ENCODE assay signal across 8 cellular contexts in genomic region chr1:25998075-25998761, GRCh38. TPM values are rescaled to one million over a fixed set of nuclear protein-coding genes. Genes with fewer than 3 reads are reported as not detected.
A peak's percentile ranks its signal among the peaks of the same experiment; 100 is the strongest.
DNase-seq lines count a peak whose midpoint lies in the region; ATAC-seq, FAIRE-seq and TF ChIP-seq lines count a peak whose summit lies in the region.

No MANE protein-coding gene starts in this region.

- peaks cover 35% of the 10 kb centered on the region for H3K4me1 ChIP-seq in OCI-LY1 (ENCODE audit: insufficient read depth, low read length, severe bottlenecking)
- H3K4me1 ChIP-seq in mucosa of descending colon (ENCODE audit: low read depth): peaks cover 8% of the 10 kb centered on the region

- H3F3A ChIP-seq in OCI-LY1 (ENCODE audit: insufficient read depth, low read length): no peaks in the 10 kb centered on the region

- H3K36me3 ChIP-seq in OCI-LY1 (ENCODE audit: insufficient read depth, low read length) (no peaks in the 10 kb centered on the region), mucosa of descending colon (ENCODE audit: low read depth) (no peaks in the 10 kb centered on the region)

- FAIRE-seq in D721Med (lab: Jason Lieb, UNC): no peak

- no peaks in the 10 kb centered on the region for H3K27me3 ChIP-seq in OCI-LY1 (ENCODE audit: insufficient read depth, low read length)

- peak; percentile 95 for TF ChIP-seq CTCF in D721Med (IDR thresholded peaks at IDR 0.05; ENCODE audit: insufficient read depth, missing control alignments)
- peak; percentile 97 for TF ChIP-seq CTCF in OCI-LY1 (IDR thresholded peaks at IDR 0.05; ENCODE audit: low read length)
- peak; percentile 95 for TF ChIP-seq CTCF in mucosa of descending colon (IDR thresholded peaks at IDR 0.05)

- no peaks in the 10 kb centered on the region for H3K9me2 ChIP-seq in OCI-LY1 (ENCODE audit: low read depth, low read length)

- intact Hi-C loops in mucosa of descending colon (cut with DNase I, micrococcal nuclease): loop anchor here (5.0 kb wide), 1 partner anchor 101 kb away; no protein-coding TSS in a partner anchor

- H3K27ac ChIP-seq in OCI-LY1 (ENCODE audit: low read depth, low read length, poor library complexity, severe bottlenecking): peak overlapping the region; percentile 79
- peak overlapping the region; percentile 70 for H3K27ac ChIP-seq in epithelial cell of prostate

- H3K4me3 ChIP-seq in OCI-LY1 (ENCODE audit: low read depth, low read length, poor library complexity, severe bottlenecking): peak overlapping the region; percentile 92
- H3K4me3 ChIP-seq in mucosa of descending colon: peak overlapping the region; percentile 44

- peak; percentile 93 for ATAC-seq in GM21515 (IDR thresholded peaks at IDR 0.05; ENCODE audit: unreplicated experiment)
- peak; percentile 98 for ATAC-seq in mucosa of descending colon

- no peaks in the 10 kb centered on the region for H4K20me1 ChIP-seq in OCI-LY1 (ENCODE audit: insufficient read depth, low read length)

- peak overlapping the region; percentile 98 for H3K9ac ChIP-seq in OCI-LY1 (ENCODE audit: low read length)

- DNase-seq in D721Med (ENCODE audit: insufficient read length, low spot score) (no peak), HuH-7 (ENCODE audit: low spot score) (peak; percentile 79), activated T-cell treated with anti-CD3 and anti-CD28 coated beads for 24 hours (ENCODE audit: low read depth) (peak; percentile 95), epithelial cell of prostate (ENCODE audit: low read depth, low spot score) (peak; percentile 94), mucosa of descending colon (peak; percentile 97 to 98 (median 97))
- DNase-seq in stimulated activated CD8-positive, alpha-beta memory T cell treated with anti-CD3 and anti-CD28 coated beads, Interleukin-4, amount 100 ng/mL, for 24 hours (ENCODE audit: low read depth): peak; percentile 92

- H2AFZ ChIP-seq in OCI-LY1 (ENCODE audit: low read length): peak overlapping the region; percentile 88

- peak overlapping the region; percentile 98 for H3K4me2 ChIP-seq in OCI-LY1 (ENCODE audit: low read length)

- H3K9me3 ChIP-seq in OCI-LY1 (ENCODE audit: low read length): no peaks in the 10 kb centered on the region
- H3K9me3 ChIP-seq in mucosa of descending colon: no peaks in the 10 kb centered on the region

- no peaks in the 10 kb centered on the region for H3K79me2 ChIP-seq in OCI-LY1 (ENCODE audit: insufficient read depth, low read length)

RNA-seq across cellular contexts. Expression of gene PAFAH2, which starts 0.4 kb away (rescaled TPM):
- 10 to 100 TPM; 25.8 to 51.8 (median 38.0) TPM for total RNA-seq in mucosa of descending colon

RNA-seq across cellular contexts. Expression of gene EXTL1, which starts 23.4 kb away (rescaled TPM):
- total RNA-seq in mucosa of descending colon: 1 to 10 TPM in 1 of 3 donors, under 1 TPM in 1, not detected in 1; 0.14 to 1.7 TPM

RNA-seq across cellular contexts. Expression of gene SLC30A2, which starts 47.7 kb away (rescaled TPM):
- total RNA-seq in mucosa of descending colon: under 1 TPM; 0.12 to 0.14 (median 0.13) TPM
